ENCODE assay signal across 13 cellular contexts in the genomic region with DNA sequence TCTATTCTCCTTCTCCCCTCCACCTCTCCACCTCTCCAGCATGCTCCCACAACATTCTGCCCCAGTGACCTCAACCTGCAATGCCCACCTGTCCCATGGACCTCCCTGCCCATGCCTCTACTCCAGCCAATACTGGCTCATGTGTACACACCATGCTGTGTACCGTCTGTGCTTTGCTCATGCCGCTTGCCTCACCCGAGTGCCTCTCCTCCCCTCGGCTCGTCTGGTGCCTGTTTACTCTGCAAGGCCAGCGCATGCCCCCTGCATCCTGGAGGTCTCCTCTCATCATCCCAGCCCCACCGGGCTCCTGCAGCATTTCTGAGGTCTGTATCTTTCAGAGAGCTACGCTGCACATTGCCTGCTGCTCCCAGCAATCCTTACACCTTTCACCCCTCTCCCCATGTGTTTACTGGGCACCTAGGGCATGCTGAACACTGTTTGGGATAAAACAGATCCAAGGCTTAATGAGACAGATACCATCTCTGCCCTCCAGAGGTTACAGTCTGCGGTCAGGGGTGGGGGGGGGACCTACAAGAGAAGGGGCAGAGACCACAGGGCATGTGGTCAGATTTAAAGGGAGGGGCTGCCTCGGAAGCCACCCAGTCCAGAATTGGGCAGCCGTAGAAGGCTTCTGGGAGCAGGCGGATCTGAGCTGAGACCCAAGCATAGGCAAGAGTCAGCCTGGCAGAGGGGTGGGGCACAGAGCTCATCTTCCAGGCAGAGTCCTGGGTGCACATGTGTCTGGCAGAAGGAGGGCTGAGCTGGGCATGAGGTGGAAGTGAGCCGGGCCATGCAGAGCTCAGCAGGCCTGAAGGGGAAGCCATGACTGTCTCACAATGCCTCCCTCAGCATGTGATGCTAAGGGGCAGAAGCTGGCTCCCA. TPM values are rescaled to one million over a fixed set of nuclear protein-coding genes. Genes with fewer than 3 reads are reported as not detected.
DNase-seq lines count a peak whose midpoint lies in the region; ATAC-seq and TF ChIP-seq lines count a peak whose summit lies in the region.
"Had no signal": no experiment of that assay in that cellular context is flagged by ENCODE, and none has a peak within 500 bp of the region (broad histone marks: within the 10 kb centered on the region; RNA-seq: fewer than 3 reads in every experiment).

No MANE protein-coding gene starts in this region.

- no peaks in the 10 kb centered on the region for H3K9me3 Mint-ChIP-seq in activated naive CD4-positive, alpha-beta T cell treated with anti-CD3 and anti-CD28 coated beads, Interleukin-2, amount 10 ng/mL, durations not matched to agents 7 days and 5 days

- no peak overlapping the region for H3K4me3 Mint-ChIP-seq in activated naive CD4-positive, alpha-beta T cell treated with anti-CD3 and anti-CD28 coated beads, Interleukin-2, amount 10 ng/mL, durations not matched to agents 7 days and 5 days

- no peak overlapping the region for H3K27ac Mint-ChIP-seq in activated naive CD4-positive, alpha-beta T cell treated with anti-CD3 and anti-CD28 coated beads, Interleukin-2, amount 10 ng/mL, durations not matched to agents 7 days and 5 days

- no peaks in the 10 kb centered on the region for H3K36me3 Mint-ChIP-seq in activated naive CD4-positive, alpha-beta T cell treated with anti-CD3 and anti-CD28 coated beads, Interleukin-2, amount 10 ng/mL, durations not matched to agents 7 days and 5 days
- H3K36me3 Mint-ChIP-seq: CD4-positive, CD25-positive, alpha-beta regulatory T cell had no signal

- peaks cover 22% of the 10 kb centered on the region for H3K27me3 Mint-ChIP-seq in activated naive CD4-positive, alpha-beta T cell treated with anti-CD3 and anti-CD28 coated beads, Interleukin-2, amount 10 ng/mL, durations not matched to agents 7 days and 5 days

- ATAC-seq in esophagus mucosa: peak; percentile 31
- ATAC-seq in omental fat pad (ENCODE audit: low FRiP score): peak; percentile 41
- no peak for ATAC-seq in HG03342 (IDR thresholded peaks at IDR 0.05; ENCODE audit: unreplicated experiment)
- ATAC-seq: HCT116 had no signal

- DNase-seq in CMK (ENCODE audit: low read depth): peak; percentile 78
- DNase-seq in NCI-H446 (lab: John Stamatoyannopoulos, UW): peak; percentile 40 to 65
- DNase-seq in omental fat pad (ENCODE audit: low spot score): no peak
- DNase-seq in SHP77 (lab: John Stamatoyannopoulos, UW): no peak
- no peak for DNase-seq in activated naive CD4-positive, alpha-beta T cell treated with anti-CD3 and anti-CD28 coated beads, Interleukin-2, amount 10 ng/mL, durations not matched to agents 7 days and 5 days
- no peak for DNase-seq in DMS153 treated with DMSO at 0.1 percent for 48 hours (lab: John Stamatoyannopoulos, UW; ENCODE audit: unreplicated experiment)
- DNase-seq: activated CD4-positive, alpha-beta T cell treated with anti-CD3 and anti-CD28 coated beads for 1 hour; CD4-positive, CD25-positive, alpha-beta regulatory T cell; NCI-H510A; spleen had no signal

- CTCF ChIA-PET in activated naive CD4-positive, alpha-beta T cell treated with anti-CD3 and anti-CD28 coated beads, Interleukin-2, amount 10 ng/mL, durations not matched to agents 7 days and 5 days (lab: Charles Lee): interaction anchor here (1.4 kb wide), 1 partner anchor 16 kb away, joined by 4 read pairs; no protein-coding TSS in a partner anchor

- TF ChIP-seq CTCF in omental fat pad (IDR thresholded peaks at IDR 0.05): no peak

- peaks cover 27% of the 10 kb centered on the region for H3K4me1 Mint-ChIP-seq in activated naive CD4-positive, alpha-beta T cell treated with anti-CD3 and anti-CD28 coated beads, Interleukin-2, amount 10 ng/mL, durations not matched to agents 7 days and 5 days

RNA-seq across cellular contexts. Expression of a gene that starts 29.6 kb away (rescaled TPM):
- total RNA-seq in esophagus mucosa (376 TPM), omental fat pad (1,000 to 10,000 TPM in 3 of 4 donors, 100 to 1,000 TPM in 1; 937 to 1,475 (median 1,210) TPM)

Comparison
In these comparisons a context has a peak if more than half of its experiments do, and no peak if none do; other contexts are left out.
1. DNase-seq: peak in CMK (single experiment) and NCI-H446 (2 of 2); none in omental fat pad (single experiment), SHP77 (0 of 2), activated naive CD4-positive, alpha-beta T cell treated with anti-CD3 and anti-CD28 coated beads, Interleukin-2, amount 10 ng/mL, durations not matched to agents 7 days and 5 days (single experiment) and DMS153 treated with DMSO at 0.1 percent for 48 hours (single experiment).